1 cellular context compared by ENCODE assay signal in genomic region chr20:19938421-19938787, GRCh38.
TF ChIP-seq lines count a peak whose summit lies in the region.

No MANE protein-coding gene starts in this region.

TF ChIP-seq in HepG2, 621 proteins besides CTCF, POLR2A, EP300 and RAD21:
- TF ChIP-seq, protein P1, sequence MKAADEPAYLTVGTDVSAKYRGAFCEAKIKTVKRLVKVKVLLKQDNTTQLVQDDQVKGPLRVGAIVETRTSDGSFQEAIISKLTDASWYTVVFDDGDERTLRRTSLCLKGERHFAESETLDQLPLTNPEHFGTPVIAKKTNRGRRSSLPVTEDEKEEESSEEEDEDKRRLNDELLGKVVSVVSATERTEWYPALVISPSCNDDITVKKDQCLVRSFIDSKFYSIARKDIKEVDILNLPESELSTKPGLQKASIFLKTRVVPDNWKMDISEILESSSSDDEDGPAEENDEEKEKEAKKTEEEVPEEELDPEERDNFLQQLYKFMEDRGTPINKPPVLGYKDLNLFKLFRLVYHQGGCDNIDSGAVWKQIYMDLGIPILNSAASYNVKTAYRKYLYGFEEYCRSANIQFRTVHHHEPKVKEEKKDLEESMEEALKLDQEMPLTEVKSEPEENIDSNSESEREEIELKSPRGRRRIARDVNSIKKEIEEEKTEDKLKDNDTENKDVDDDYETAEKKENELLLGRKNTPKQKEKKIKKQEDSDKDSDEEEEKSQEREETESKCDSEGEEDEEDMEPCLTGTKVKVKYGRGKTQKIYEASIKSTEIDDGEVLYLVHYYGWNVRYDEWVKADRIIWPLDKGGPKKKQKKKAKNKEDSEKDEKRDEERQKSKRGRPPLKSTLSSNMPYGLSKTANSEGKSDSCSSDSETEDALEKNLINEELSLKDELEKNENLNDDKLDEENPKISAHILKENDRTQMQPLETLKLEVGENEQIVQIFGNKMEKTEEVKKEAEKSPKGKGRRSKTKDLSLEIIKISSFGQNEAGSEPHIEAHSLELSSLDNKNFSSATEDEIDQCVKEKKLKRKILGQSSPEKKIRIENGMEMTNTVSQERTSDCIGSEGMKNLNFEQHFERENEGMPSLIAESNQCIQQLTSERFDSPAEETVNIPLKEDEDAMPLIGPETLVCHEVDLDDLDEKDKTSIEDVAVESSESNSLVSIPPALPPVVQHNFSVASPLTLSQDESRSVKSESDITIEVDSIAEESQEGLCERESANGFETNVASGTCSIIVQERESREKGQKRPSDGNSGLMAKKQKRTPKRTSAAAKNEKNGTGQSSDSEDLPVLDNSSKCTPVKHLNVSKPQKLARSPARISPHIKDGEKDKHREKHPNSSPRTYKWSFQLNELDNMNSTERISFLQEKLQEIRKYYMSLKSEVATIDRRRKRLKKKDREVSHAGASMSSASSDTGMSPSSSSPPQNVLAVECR (CRISPR knock-in tag; IDR thresholded peaks at IDR 0.05; ENCODE audit: borderline replicate concordance), result 0 out of 2 replicates have a peak, but pooled peaks have one; percentile 11
- TF ChIP-seq ZNF629 (CRISPR knock-in tag; conservative IDR thresholded peaks at IDR 0.05) (peak; percentile 79), CENPX (CRISPR knock-in tag; IDR thresholded peaks at IDR 0.05) (no peak), FOXK1 (CRISPR knock-in tag; IDR thresholded peaks at IDR 0.05; ENCODE audit: borderline replicate concordance, low read depth) (0 out of 2 replicates have a peak, but pooled peaks have one; percentile 28), ZNF280D (CRISPR knock-in tag; IDR thresholded peaks at IDR 0.05) (0 out of 2 replicates have a peak, but pooled peaks have one; percentile 1), ZNF619 (CRISPR knock-in tag; IDR thresholded peaks at IDR 0.05) (no peak), SSRP1 (CRISPR knock-in tag; IDR thresholded peaks at IDR 0.05) (peak; percentile 51; the same call in 1 of the 2 replicates), ZNF549 (CRISPR knock-in tag; IDR thresholded peaks at IDR 0.05) (no peak), ZMYM3 (CRISPR knock-in tag; IDR thresholded peaks at IDR 0.05) (peak; percentile 38; the same call in 1 of the 2 replicates), ZNF225 (CRISPR knock-in tag; IDR thresholded peaks at IDR 0.05) (no peak), ZNF652 (CRISPR knock-in tag; IDR thresholded peaks at IDR 0.05; ENCODE audit: borderline replicate concordance, low read depth) (no peak), CENPT (CRISPR knock-in tag; IDR thresholded peaks at IDR 0.05; ENCODE audit: low read depth) (no peak), ZSCAN31 (CRISPR knock-in tag; IDR thresholded peaks at IDR 0.05; ENCODE audit: low read depth) (no peak)
- TF ChIP-seq, protein P2, sequence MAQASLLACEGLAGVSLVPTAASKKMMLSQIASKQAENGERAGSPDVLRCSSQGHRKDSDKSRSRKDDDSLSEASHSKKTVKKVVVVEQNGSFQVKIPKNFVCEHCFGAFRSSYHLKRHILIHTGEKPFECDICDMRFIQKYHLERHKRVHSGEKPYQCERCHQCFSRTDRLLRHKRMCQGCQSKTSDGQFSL (CRISPR knock-in tag; IDR thresholded peaks at IDR 0.05), result no peak
